ENCODE assay signal across 23 cellular contexts in the genomic region with DNA sequence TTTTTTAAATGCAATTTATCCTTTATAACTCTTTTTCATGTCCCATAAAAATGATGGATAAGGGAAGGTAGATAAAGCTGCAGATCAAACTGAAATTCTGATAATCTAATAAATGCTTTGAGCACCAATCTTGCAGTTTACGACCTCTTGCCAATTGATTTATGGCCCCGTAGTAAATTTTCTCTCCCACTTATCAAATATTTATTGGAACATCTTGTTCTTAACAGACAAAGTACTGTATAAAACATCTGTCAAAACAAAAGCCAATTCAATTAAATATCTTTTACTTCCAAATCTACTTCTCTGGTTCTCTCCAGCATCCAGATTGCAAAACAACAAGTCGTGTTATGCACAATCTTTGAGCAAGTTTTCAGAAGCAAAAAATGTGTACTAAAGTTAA. TPM values are rescaled to one million over a fixed set of nuclear protein-coding genes. Genes with fewer than 3 reads are reported as not detected.
DNase-seq lines count a peak whose midpoint lies in the region; ATAC-seq, FAIRE-seq and TF ChIP-seq lines count a peak whose summit lies in the region.
"Had no signal": no experiment of that assay in that cellular context is flagged by ENCODE, and none has a peak within 500 bp of the region (broad histone marks: within the 10 kb centered on the region; RNA-seq: fewer than 3 reads in every experiment).

No MANE protein-coding gene starts in this region.

- no peak for TF ChIP-seq RAD21 in SK-N-SH (IDR thresholded peaks at IDR 0.05; ENCODE audit: low read length)

- H3K4me1 ChIP-seq in SK-N-SH (ENCODE audit: control insufficient read depth in 1 of 2, insufficient read depth in 2 of 2, low read depth in 1 of 2, low read length in 1 of 2) = no peaks in the 10 kb centered on the region; a peak in 2 of 4 replicates
- H3K4me1 ChIP-seq: BLaER1, Caco-2 had no signal

- H3K9me3 Mint-ChIP-seq in nephron = peaks cover 13% of the 10 kb centered on the region
- H3K9me3 Mint-ChIP-seq: CD4-positive, CD25-positive, alpha-beta regulatory T cell; CD8-positive, alpha-beta T cell; GM23338 had no signal

- H3K79me2 ChIP-seq in SK-N-SH (ENCODE audit: insufficient read depth) = no peaks in the 10 kb centered on the region

- POLR2A ChIA-PET in SK-N-SH (lab: Yijun Ruan, JAX) = no interaction called here

- peaks cover 27% of the 10 kb centered on the region for H3K4me1 Mint-ChIP-seq in nephron
- H3K4me1 Mint-ChIP-seq: B cell had no signal

- 45% methylated on average over 3 of the region's 3 CpGs for WGBS in SK-N-SH (ENCODE audit: low lambda C conversion rate)

- no peaks in the 10 kb centered on the region for H4K20me1 ChIP-seq in SK-N-SH (ENCODE audit: insufficient read depth)
- H4K20me1 ChIP-seq: BLaER1 had no signal

- peak; percentile 94 for FAIRE-seq in endometrium (lab: Jason Lieb, UNC)
- no peak for FAIRE-seq in D721Med (lab: Jason Lieb, UNC)
- FAIRE-seq: A204.1, GM12878, GM19239 had no signal

- H3K36me3 ChIP-seq in SK-N-SH (replicated peaks in 1 of 2; ENCODE audit: control insufficient read depth in 1 of 2, insufficient read depth in 2 of 2, low read length in 1 of 2) = no peaks in the 10 kb centered on the region
- H3K36me3 ChIP-seq: BLaER1 had no signal

- DNase-seq in SK-N-SH (no peak), Kasumi-1 (lab: John Stamatoyannopoulos, UW) (no peak), D721Med (ENCODE audit: insufficient read length, low spot score) (no peak)
- DNase-seq: Caco-2; CD4-positive, CD25-positive, alpha-beta regulatory T cell; CD8-positive, alpha-beta T cell; DMS 273 treated with DMSO at 0.1 percent for 48 hours; DMS79; EL; GDM1; H9 had no signal

- H3K27me3 Mint-ChIP-seq in nephron (ENCODE audit: low read depth) = peaks cover 8% of the 10 kb centered on the region
- H3K27me3 Mint-ChIP-seq: CD4-positive, CD25-positive, alpha-beta regulatory T cell had no signal

- ATAC-seq in SK-N-SH treated with all-trans-retinoic acid at 6 μM for 48 hours (no peak), GM21723 (IDR thresholded peaks at IDR 0.05; ENCODE audit: unreplicated experiment) (no peak)
- ATAC-seq: CD8-positive, alpha-beta T cell; GM12878; GM23338; HCT116 had no signal

- no peak overlapping the region for H3K27ac ChIP-seq in SK-N-SH (ENCODE audit: low read depth in 2 of 2, low read length in 1 of 2)
- H3K27ac ChIP-seq: 22Rv1, BLaER1 had no signal

- TF ChIP-seq CTCF in SK-N-SH (IDR thresholded peaks at IDR 0.05) (no peak), nephron (IDR thresholded peaks at IDR 0.05; ENCODE audit: unreplicated experiment in 3 of 3) (no peak), D721Med (IDR thresholded peaks at IDR 0.05; ENCODE audit: insufficient read depth, missing control alignments) (no peak)

- no peaks in the 10 kb centered on the region for H3K9me2 ChIP-seq in SK-N-SH

- no peaks in the 10 kb centered on the region for H3K9me3 ChIP-seq in SK-N-SH
- H3K9me3 ChIP-seq: Caco-2 had no signal

- H3K9ac ChIP-seq in SK-N-SH = no peak overlapping the region
- H3K9ac ChIP-seq: BLaER1 had no signal

- no peak overlapping the region for H3K4me2 ChIP-seq in SK-N-SH
- H3K4me2 ChIP-seq: BLaER1, GM23338 had no signal

- peaks cover 7% of the 10 kb centered on the region for H3K36me3 Mint-ChIP-seq in nephron (ENCODE audit: low read depth)

- no peak overlapping the region for H2AFZ ChIP-seq in SK-N-SH (ENCODE audit: low read depth)
- H2AFZ ChIP-seq: GM23338 had no signal

- H3K4me3 Mint-ChIP-seq in nephron = no peak overlapping the region
- H3K4me3 Mint-ChIP-seq: B cell; CD4-positive, CD25-positive, alpha-beta regulatory T cell; CD8-positive, alpha-beta T cell; GM23338; H9 had no signal

- H3F3A ChIP-seq in SK-N-SH (replicated peaks; ENCODE audit: insufficient read depth) = no peaks in the 10 kb centered on the region

- peak overlapping the region; percentile 90 to 95 (median 95) for H3K27ac Mint-ChIP-seq in nephron
- H3K27ac Mint-ChIP-seq: B cell; CD4-positive, CD25-positive, alpha-beta regulatory T cell; CD8-positive, alpha-beta T cell; GM23338; H9 had no signal

- H3K4me3 ChIP-seq in SK-N-SH (ENCODE audit: low read depth in 2 of 2, low read length in 1 of 2) = no peak overlapping the region
- H3K4me3 ChIP-seq: BLaER1, GM12878, GM23338 had no signal

- TF ChIP-seq EP300 in SK-N-SH (IDR thresholded peaks at IDR 0.05; ENCODE audit: borderline replicate concordance in 1 of 2, low read depth in 1 of 2, low read length in 1 of 2) = no peak

- no peaks in the 10 kb centered on the region for H3K27me3 ChIP-seq in SK-N-SH (ENCODE audit: insufficient read depth)
- H3K27me3 ChIP-seq: BLaER1 had no signal

- CTCF ChIA-PET in SK-N-SH (lab: Yijun Ruan, JAX) = interaction anchor here (0.9 to 16.4 kb wide), 7 partner anchors 9 to 327 kb away, joined by 3 to 315 read pairs (median 32); a partner anchor contains a TSS

TF ChIP-seq in SK-N-SH treated with all-trans-retinoic acid at 6 μM for 48 hours, 23 proteins besides CTCF, POLR2A, EP300 and RAD21 (continues in another document):
- no peak for TF ChIP-seq RARB (CRISPR knock-in tag; IDR thresholded peaks at IDR 0.05)
- no peak for TF ChIP-seq CSDC2 (CRISPR knock-in tag; IDR thresholded peaks at IDR 0.05)
- no peak for TF ChIP-seq TOX (CRISPR knock-in tag; IDR thresholded peaks at IDR 0.05; ENCODE audit: borderline replicate concordance)
- TF ChIP-seq ZC3H10 (CRISPR knock-in tag; IDR thresholded peaks at IDR 0.05) = no peak
- no peak for TF ChIP-seq OSR1 (CRISPR knock-in tag; IDR thresholded peaks at IDR 0.05)
- TF ChIP-seq, protein P1, sequence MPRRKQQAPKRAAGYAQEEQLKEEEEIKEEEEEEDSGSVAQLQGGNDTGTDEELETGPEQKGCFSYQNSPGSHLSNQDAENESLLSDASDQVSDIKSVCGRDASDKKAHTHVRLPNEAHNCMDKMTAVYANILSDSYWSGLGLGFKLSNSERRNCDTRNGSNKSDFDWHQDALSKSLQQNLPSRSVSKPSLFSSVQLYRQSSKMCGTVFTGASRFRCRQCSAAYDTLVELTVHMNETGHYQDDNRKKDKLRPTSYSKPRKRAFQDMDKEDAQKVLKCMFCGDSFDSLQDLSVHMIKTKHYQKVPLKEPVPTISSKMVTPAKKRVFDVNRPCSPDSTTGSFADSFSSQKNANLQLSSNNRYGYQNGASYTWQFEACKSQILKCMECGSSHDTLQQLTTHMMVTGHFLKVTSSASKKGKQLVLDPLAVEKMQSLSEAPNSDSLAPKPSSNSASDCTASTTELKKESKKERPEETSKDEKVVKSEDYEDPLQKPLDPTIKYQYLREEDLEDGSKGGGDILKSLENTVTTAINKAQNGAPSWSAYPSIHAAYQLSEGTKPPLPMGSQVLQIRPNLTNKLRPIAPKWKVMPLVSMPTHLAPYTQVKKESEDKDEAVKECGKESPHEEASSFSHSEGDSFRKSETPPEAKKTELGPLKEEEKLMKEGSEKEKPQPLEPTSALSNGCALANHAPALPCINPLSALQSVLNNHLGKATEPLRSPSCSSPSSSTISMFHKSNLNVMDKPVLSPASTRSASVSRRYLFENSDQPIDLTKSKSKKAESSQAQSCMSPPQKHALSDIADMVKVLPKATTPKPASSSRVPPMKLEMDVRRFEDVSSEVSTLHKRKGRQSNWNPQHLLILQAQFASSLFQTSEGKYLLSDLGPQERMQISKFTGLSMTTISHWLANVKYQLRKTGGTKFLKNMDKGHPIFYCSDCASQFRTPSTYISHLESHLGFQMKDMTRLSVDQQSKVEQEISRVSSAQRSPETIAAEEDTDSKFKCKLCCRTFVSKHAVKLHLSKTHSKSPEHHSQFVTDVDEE (CRISPR knock-in tag; IDR thresholded peaks at IDR 0.05) = no peak
- TF ChIP-seq GLIS3 (CRISPR knock-in tag; IDR thresholded peaks at IDR 0.05) = no peak
- TF ChIP-seq BACH2 (CRISPR knock-in tag; IDR thresholded peaks at IDR 0.05; ENCODE audit: borderline replicate concordance) = no peak
- TF ChIP-seq PPARA (CRISPR knock-in tag; IDR thresholded peaks at IDR 0.05; ENCODE audit: borderline replicate concordance) = no peak

TF ChIP-seq in SK-N-SH, 30 proteins besides CTCF, POLR2A, EP300 and RAD21 (continues in another document):
- TF ChIP-seq, protein P2, sequence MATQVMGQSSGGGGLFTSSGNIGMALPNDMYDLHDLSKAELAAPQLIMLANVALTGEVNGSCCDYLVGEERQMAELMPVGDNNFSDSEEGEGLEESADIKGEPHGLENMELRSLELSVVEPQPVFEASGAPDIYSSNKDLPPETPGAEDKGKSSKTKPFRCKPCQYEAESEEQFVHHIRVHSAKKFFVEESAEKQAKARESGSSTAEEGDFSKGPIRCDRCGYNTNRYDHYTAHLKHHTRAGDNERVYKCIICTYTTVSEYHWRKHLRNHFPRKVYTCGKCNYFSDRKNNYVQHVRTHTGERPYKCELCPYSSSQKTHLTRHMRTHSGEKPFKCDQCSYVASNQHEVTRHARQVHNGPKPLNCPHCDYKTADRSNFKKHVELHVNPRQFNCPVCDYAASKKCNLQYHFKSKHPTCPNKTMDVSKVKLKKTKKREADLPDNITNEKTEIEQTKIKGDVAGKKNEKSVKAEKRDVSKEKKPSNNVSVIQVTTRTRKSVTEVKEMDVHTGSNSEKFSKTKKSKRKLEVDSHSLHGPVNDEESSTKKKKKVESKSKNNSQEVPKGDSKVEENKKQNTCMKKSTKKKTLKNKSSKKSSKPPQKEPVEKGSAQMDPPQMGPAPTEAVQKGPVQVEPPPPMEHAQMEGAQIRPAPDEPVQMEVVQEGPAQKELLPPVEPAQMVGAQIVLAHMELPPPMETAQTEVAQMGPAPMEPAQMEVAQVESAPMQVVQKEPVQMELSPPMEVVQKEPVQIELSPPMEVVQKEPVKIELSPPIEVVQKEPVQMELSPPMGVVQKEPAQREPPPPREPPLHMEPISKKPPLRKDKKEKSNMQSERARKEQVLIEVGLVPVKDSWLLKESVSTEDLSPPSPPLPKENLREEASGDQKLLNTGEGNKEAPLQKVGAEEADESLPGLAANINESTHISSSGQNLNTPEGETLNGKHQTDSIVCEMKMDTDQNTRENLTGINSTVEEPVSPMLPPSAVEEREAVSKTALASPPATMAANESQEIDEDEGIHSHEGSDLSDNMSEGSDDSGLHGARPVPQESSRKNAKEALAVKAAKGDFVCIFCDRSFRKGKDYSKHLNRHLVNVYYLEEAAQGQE (IDR thresholded peaks at IDR 0.05; ENCODE audit: low read depth, low read length) = no peak
- TF ChIP-seq MXI1 (IDR thresholded peaks at IDR 0.05; ENCODE audit: low read depth, low read length) (no peak), POLR2AphosphoS5 (IDR thresholded peaks at IDR 0.05; ENCODE audit: low read depth, low read length) (no peak)
- TF ChIP-seq, protein P3, sequence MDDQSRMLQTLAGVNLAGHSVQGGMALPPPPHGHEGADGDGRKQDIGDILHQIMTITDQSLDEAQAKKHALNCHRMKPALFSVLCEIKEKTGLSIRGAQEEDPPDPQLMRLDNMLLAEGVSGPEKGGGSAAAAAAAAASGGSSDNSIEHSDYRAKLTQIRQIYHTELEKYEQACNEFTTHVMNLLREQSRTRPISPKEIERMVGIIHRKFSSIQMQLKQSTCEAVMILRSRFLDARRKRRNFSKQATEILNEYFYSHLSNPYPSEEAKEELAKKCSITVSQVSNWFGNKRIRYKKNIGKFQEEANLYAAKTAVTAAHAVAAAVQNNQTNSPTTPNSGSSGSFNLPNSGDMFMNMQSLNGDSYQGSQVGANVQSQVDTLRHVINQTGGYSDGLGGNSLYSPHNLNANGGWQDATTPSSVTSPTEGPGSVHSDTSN (IDR thresholded peaks at IDR 0.05) = no peak

RNA-seq across cellular contexts. Expression of a gene that starts 34.6 kb away (rescaled TPM):
- polyA plus RNA-seq in SK-N-SH (2012; rRNA removed) = 105 and 160 TPM in 2 replicates
- polyA plus RNA-seq in SK-N-SH (2012; cell fraction: cytosol; rRNA removed) = 105 and 127 TPM in 2 replicates
- polyA plus RNA-seq in SK-N-SH (2012; cell fraction: nucleus; rRNA removed) = 94.2 and 141 TPM in 2 replicates
